Comparison of ENCODE assay signal across 10 cellular contexts in genomic region chr4:184344899-184345572, GRCh38.
DNase-seq lines count a peak whose midpoint lies in the region; ATAC-seq, FAIRE-seq and TF ChIP-seq lines count a peak whose summit lies in the region.
"Had no signal": no experiment of that assay in that cellular context is flagged by ENCODE, and none has a peak within 500 bp of the region (broad histone marks: within the 10 kb centered on the region; RNA-seq: fewer than 3 reads in every experiment).

No MANE protein-coding gene starts in this region.

- FAIRE-seq in K562 (lab: Jason Lieb, UNC): no peak
- no peak for FAIRE-seq in pancreas (lab: Jason Lieb, UNC)

- H3K4me3 ChIP-seq in K562 (no peak overlapping the region), pancreas (no peak overlapping the region)

- H3K27me3 ChIP-seq in K562 (ENCODE audit: control insufficient read depth in 2 of 2, insufficient read depth in 2 of 2, low read length in 2 of 2) (no peaks in the 10 kb centered on the region), pancreas (no peaks in the 10 kb centered on the region)

- H3K36me3 Mint-ChIP-seq in nephron (ENCODE audit: low read depth): no peaks in the 10 kb centered on the region

- H3K9me3 ChIP-seq in K562 (replicated peaks; ENCODE audit: control insufficient read depth, insufficient read depth, low read depth, low read length) (no peaks in the 10 kb centered on the region), pancreas (no peaks in the 10 kb centered on the region)

- H3K9me3 Mint-ChIP-seq in nephron: no peaks in the 10 kb centered on the region

- H3K27ac Mint-ChIP-seq in nephron: peak overlapping the region; percentile 91 to 96 (median 93)

- no peaks in the 10 kb centered on the region for H4K20me1 ChIP-seq in K562 (replicated peaks; ENCODE audit: control insufficient read depth, insufficient read depth, low read length)

- no peak overlapping the region; the same call in 1 of the 2 replicates for H3K4me2 ChIP-seq in K562 (ENCODE audit: insufficient read depth, low read length)

- no peaks in the 10 kb centered on the region for H3K27me3 Mint-ChIP-seq in nephron (ENCODE audit: low read depth)

- peak; percentile 13 to 32 for DNase-seq in stimulated activated CD4-positive, alpha-beta T cell treated with anti-CD3 and anti-CD28 coated beads, Interleukin-15, amount 100 ng/mL, for 48 hours (ENCODE audit: low read depth in 2 of 2)
- no peak for DNase-seq in stimulated activated CD4-positive, alpha-beta T cell treated with anti-CD3 and anti-CD28 coated beads, Interleukin-2, amount 100 ng/mL, for 48 hours
- DNase-seq in K562 (ENCODE audit: extremely low read depth in 1 of 4, low spot score in 3 of 4) (no peak), pancreas (no peak), GM13977 (ENCODE audit: low spot score) (no peak), CD1c-positive myeloid dendritic cell (ENCODE audit: extremely low spot score) (no peak), NCI-H510A (lab: John Stamatoyannopoulos, UW) (no peak)
- DNase-seq: COR-L47, SHP77 treated with DMSO at 0.1 percent for 48 hours had no signal

- ATAC-seq in K562 (no peak), pancreas (no peak)

- TF ChIP-seq RAD21 in K562 (CRISPR knock-in tag; conservative IDR thresholded peaks at IDR 0.05 in 1 of 2, IDR thresholded peaks at IDR 0.05 in 1 of 2): no peak

- H3K27ac ChIP-seq in K562 (ENCODE audit: extremely low read depth, low read depth, low read length): no peak overlapping the region
- peak overlapping the region in 1 of 4 donors; percentile 35 for H3K27ac ChIP-seq in pancreas

- intact Hi-C loops in K562 (cut with micrococcal nuclease): loop anchor here (5.0 kb wide), 1 partner anchor 78 kb away; no protein-coding TSS in a partner anchor
- intact Hi-C loops in pancreas (cut with DNase I): no loop called here

- H3K4me1 Mint-ChIP-seq in nephron: peaks cover 55% of the 10 kb centered on the region

- TF ChIP-seq POLR2A in K562 (conservative IDR thresholded peaks at IDR 0.05): no peak

- no peak for TF ChIP-seq EP300 in K562 (IDR thresholded peaks at IDR 0.05; ENCODE audit: low read length)

- CTCF ChIA-PET in K562 (lab: Yijun Ruan, JAX; ENCODE audit: low intra/inter-chr PET ratio): no interaction called here

- H3K4me1 ChIP-seq in K562 (replicated peaks in 1 of 2; ENCODE audit: control insufficient read depth in 2 of 2, insufficient read depth in 2 of 2, low read length in 2 of 2): peaks cover 30 to 34% of the 10 kb centered on the region in 2 experiments
- H3K4me1 ChIP-seq in pancreas: peaks cover 26 to 42% (median 31%) of the 10 kb centered on the region in 3 donors

- peak overlapping the region; percentile 97 for H2AFZ ChIP-seq in K562 (ENCODE audit: low read depth, low read length)

- POLR2A ChIA-PET in K562 (lab: Yijun Ruan, JAX): no interaction called here

- peak overlapping the region in 1 of 2 experiments; percentile 43; a peak in 1 of 4 replicates for H3K9ac ChIP-seq in K562 (ENCODE audit: insufficient read depth in 1 of 2, low read depth in 2 of 2, low read length in 2 of 2)

- H3K36me3 ChIP-seq in K562 (ENCODE audit: control insufficient read depth, insufficient read depth, low read length) (no peaks in the 10 kb centered on the region), pancreas (no peaks in the 10 kb centered on the region)

- in situ Hi-C loops in K562 (cut with MboI): no loop called here
- in situ Hi-C loops in GM13977 (cut with MboI; ENCODE audit: low pct_unique_long_range_greater_than_20kb, low sequenced_read_pairs, unreplicated experiment): no loop called here

- TF ChIP-seq CTCF in K562 (IDR thresholded peaks at IDR 0.05 in 2 of 3, conservative IDR thresholded peaks at IDR 0.05 in 1 of 3; ENCODE audit: insufficient read depth in 2 of 3, low read depth in 1 of 3, low read length in 3 of 3) (no peak), nephron (IDR thresholded peaks at IDR 0.05; ENCODE audit: unreplicated experiment in 3 of 3) (no peak), pancreas (IDR thresholded peaks at IDR 0.05) (no peak), GM13977 (IDR thresholded peaks at IDR 0.05; ENCODE audit: extremely low read depth, insufficient read depth, missing control alignments) (no peak)

- no TSS peak for BruUV-seq in K562 (replicated peaks; lab: Mats Ljungman, UMichigan)

- H3K79me2 ChIP-seq in K562 (ENCODE audit: control insufficient read depth, insufficient read depth, low read length): no peaks in the 10 kb centered on the region

- no peaks in the 10 kb centered on the region for H3K9me1 ChIP-seq in K562 (ENCODE audit: control insufficient read depth, insufficient read depth, low read length)

- no peak overlapping the region for H3K4me3 Mint-ChIP-seq in nephron

- 84% methylated on average over 8 of the region's 8 CpGs for WGBS in K562 (ENCODE audit: insufficient coverage, low coverage, missing lambda C conversion rate)
- 90 to 94% methylated on average over 8 of the region's 8 CpGs for WGBS in pancreas, 2 donors

TF ChIP-seq in K562, 482 proteins besides CTCF, POLR2A, EP300 and RAD21:
- TF ChIP-seq EHMT2 (IDR thresholded peaks at IDR 0.05) (no peak), SRSF9 (IDR thresholded peaks at IDR 0.05; ENCODE audit: borderline replicate concordance, low read depth, low read length) (no peak), PHF20 (IDR thresholded peaks at IDR 0.05; ENCODE audit: partially characterized antibody) (no peak), SNAPC5 (CRISPR knock-in tag; IDR thresholded peaks at IDR 0.05) (no peak), TCF7 (IDR thresholded peaks at IDR 0.05; ENCODE audit: borderline replicate concordance) (no peak), MTF1 (CRISPR knock-in tag; IDR thresholded peaks at IDR 0.05; ENCODE audit: borderline replicate concordance) (no peak), RFX5 (IDR thresholded peaks at IDR 0.05; ENCODE audit: low read depth, low read length) (no peak)

Comparison
In these comparisons a context has a peak if more than half of its experiments do, and no peak if none do; other contexts are left out.
1. DNase-seq: peak in stimulated activated CD4-positive, alpha-beta T cell treated with anti-CD3 and anti-CD28 coated beads, Interleukin-15, amount 100 ng/mL, for 48 hours (2 of 2); none in stimulated activated CD4-positive, alpha-beta T cell treated with anti-CD3 and anti-CD28 coated beads, Interleukin-2, amount 100 ng/mL, for 48 hours (0 of 2), K562 (0 of 4), pancreas (0 of 6), GM13977 (single experiment), CD1c-positive myeloid dendritic cell (single experiment) and NCI-H510A (single experiment).